In the genomic region with DNA sequence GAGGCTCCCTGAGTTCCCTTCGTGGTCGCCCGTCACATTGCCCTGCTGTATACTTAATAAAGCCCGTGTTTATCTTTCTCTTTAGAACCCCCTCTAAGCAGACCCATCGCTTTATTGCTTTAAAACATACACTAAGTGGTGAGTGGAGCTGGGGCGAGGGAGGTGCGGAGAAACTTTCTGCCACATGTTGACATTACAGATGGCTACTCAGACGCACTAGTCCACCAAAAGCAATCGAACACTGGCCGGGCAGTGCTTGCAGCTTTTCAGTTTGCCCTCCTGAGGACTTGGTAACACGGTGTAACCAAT, we compare ENCODE assay signal across 18 cellular contexts. TPM values are rescaled to one million over a fixed set of nuclear protein-coding genes. Genes with fewer than 3 reads are reported as not detected.
A peak's percentile ranks its signal among the peaks of the same experiment; 100 is the strongest.
DNase-seq lines count a peak whose midpoint lies in the region; ATAC-seq and TF ChIP-seq lines count a peak whose summit lies in the region.
"Had no signal": no experiment of that assay in that cellular context is flagged by ENCODE, and none has a peak within 500 bp of the region (broad histone marks: within the 10 kb centered on the region; RNA-seq: fewer than 3 reads in every experiment).

No MANE protein-coding gene starts in this region.

- H3K9me3 ChIP-seq in NT2/D1 (ENCODE audit: insufficient read depth, low read length) = no peaks in the 10 kb centered on the region
- H3K9me3 ChIP-seq in lower lobe of right lung = no peaks in the 10 kb centered on the region
- H3K9me3 ChIP-seq in thoracic aorta = no peaks in the 10 kb centered on the region
- no peaks in the 10 kb centered on the region for H3K9me3 ChIP-seq in body of pancreas
- H3K9me3 ChIP-seq: spleen had no signal

- H3K4me1 ChIP-seq in NT2/D1 (ENCODE audit: insufficient read depth, insufficient read length) = no peaks in the 10 kb centered on the region
- peaks cover 21% of the 10 kb centered on the region for H3K4me1 ChIP-seq in lower lobe of right lung
- H3K4me1 ChIP-seq in thoracic aorta (ENCODE audit: control insufficient read depth in 1 of 2, low read depth in 2 of 2) = peaks cover 0 to 24% of the 10 kb centered on the region in 2 donors
- peaks cover 21% of the 10 kb centered on the region for H3K4me1 ChIP-seq in body of pancreas

- H3K36me3 Mint-ChIP-seq in dendritic cell treated with granulocyte-macrophage colony-stimulating factor and Interleukin-4, amounts not matched to agents 40 ng/mL and 50 ng/mL, for 4 days (ENCODE audit: low read depth) = no peaks in the 10 kb centered on the region
- H3K36me3 Mint-ChIP-seq: memory B cell had no signal

- H3K4me1 Mint-ChIP-seq in dendritic cell treated with granulocyte-macrophage colony-stimulating factor and Interleukin-4, amounts not matched to agents 40 ng/mL and 50 ng/mL, for 4 days (ENCODE audit: low read depth) = peaks cover 31% of the 10 kb centered on the region
- H3K4me1 Mint-ChIP-seq: memory B cell had no signal

- no peak overlapping the region for H3K27ac Mint-ChIP-seq in dendritic cell treated with granulocyte-macrophage colony-stimulating factor and Interleukin-4, amounts not matched to agents 40 ng/mL and 50 ng/mL, for 4 days
- H3K27ac Mint-ChIP-seq: memory B cell had no signal

- H3K36me3 ChIP-seq in NT2/D1 (ENCODE audit: insufficient read depth, insufficient read length, low read length) (no peaks in the 10 kb centered on the region), lower lobe of right lung (no peaks in the 10 kb centered on the region), thoracic aorta (no peaks in the 10 kb centered on the region), body of pancreas (replicated peaks in 1 of 2; ENCODE audit: insufficient read depth in 1 of 2, low read depth in 2 of 2) (no peaks in the 10 kb centered on the region)
- H3K36me3 ChIP-seq: spleen had no signal

- no peaks in the 10 kb centered on the region for H3K9me3 Mint-ChIP-seq in dendritic cell treated with granulocyte-macrophage colony-stimulating factor and Interleukin-4, amounts not matched to agents 40 ng/mL and 50 ng/mL, for 4 days
- H3K9me3 Mint-ChIP-seq: memory B cell had no signal

- no peak for TF ChIP-seq CTCF in lower lobe of right lung (IDR thresholded peaks at IDR 0.05)
- TF ChIP-seq CTCF in thoracic aorta (IDR thresholded peaks at IDR 0.05) = no peak
- no peak for TF ChIP-seq CTCF in body of pancreas (IDR thresholded peaks at IDR 0.05)

- ATAC-seq in lower lobe of right lung (peak in 1 of 2 donors; percentile 35), thoracic aorta (ENCODE audit: insufficient number of reproducible peaks, low FRiP score, low read depth) (no peak), body of pancreas (no peak), HG02870 (IDR thresholded peaks at IDR 0.05; ENCODE audit: unreplicated experiment) (no peak), HG02610 (IDR thresholded peaks at IDR 0.05; ENCODE audit: unreplicated experiment) (no peak)

- H3K27me3 ChIP-seq in NT2/D1 (ENCODE audit: insufficient read depth, insufficient read length) (peaks cover 50% of the 10 kb centered on the region), lower lobe of right lung (ENCODE audit: low read depth) (peaks cover 19% of the 10 kb centered on the region), thoracic aorta (replicated peaks; ENCODE audit: insufficient read depth) (no peaks in the 10 kb centered on the region), body of pancreas (peaks cover 0 to 12% of the 10 kb centered on the region in 2 donors)

- peak overlapping the region; percentile 60 for H3K27ac ChIP-seq in lower lobe of right lung
- H3K27ac ChIP-seq in thoracic aorta = no peak overlapping the region
- no peak overlapping the region for H3K27ac ChIP-seq in body of pancreas
- H3K27ac ChIP-seq: KMS-11, spleen had no signal

- WGBS in body of pancreas, 2 donors = 34 to 37% methylated on average over 11 of the region's 11 CpGs

- peaks cover 72% of the 10 kb centered on the region for H3K27me3 Mint-ChIP-seq in dendritic cell treated with granulocyte-macrophage colony-stimulating factor and Interleukin-4, amounts not matched to agents 40 ng/mL and 50 ng/mL, for 4 days

- peak overlapping the region; percentile 56 for H3K4me3 ChIP-seq in NT2/D1 (ENCODE audit: insufficient read length, low read depth)
- peak overlapping the region; percentile 64 for H3K4me3 ChIP-seq in lower lobe of right lung
- H3K4me3 ChIP-seq in thoracic aorta = peak overlapping the region; percentile 68
- H3K4me3 ChIP-seq in body of pancreas = no peak overlapping the region

- intact Hi-C loops in dendritic cell treated with granulocyte-macrophage colony-stimulating factor and Interleukin-4, amounts not matched to agents 40 ng/mL and 50 ng/mL, for 4 days (cut with micrococcal nuclease) = no loop called here
- intact Hi-C loops in lower lobe of right lung (cut with DNase I) = no loop called here
- intact Hi-C loops in body of pancreas (cut with DNase I) = no loop called here

- DNase-seq in NT2/D1 (ENCODE audit: low read depth, low spot score) (no peak), lower lobe of right lung (no peak), thoracic aorta (ENCODE audit: low spot score) (no peak), body of pancreas (no peak)
- DNase-seq: activated CD4-positive, alpha-beta T cell treated with anti-CD3 and anti-CD28 coated beads, Interleukin-2, amount 50 U/mL, for 1 hour; activated T-cell treated with anti-CD3 and anti-CD28 coated beads, Interleukin-2, amount 50 U/mL, for 1 hour; EL; NCI-H1105 treated with DMSO at 0.1 percent for 48 hours; NCI-H226; SHP77 treated with DMSO at 0.1 percent for 48 hours; spleen; stimulated activated naive CD4-positive, alpha-beta T cell treated with Interleukin-2 at 50 U/mL for 16 hours; T1000 had no signal

- H3K4me3 Mint-ChIP-seq in dendritic cell treated with granulocyte-macrophage colony-stimulating factor and Interleukin-4, amounts not matched to agents 40 ng/mL and 50 ng/mL, for 4 days = peak overlapping the region; percentile 86
- H3K4me3 Mint-ChIP-seq: memory B cell had no signal

- TF ChIP-seq POLR2A in body of pancreas (IDR thresholded peaks at IDR 0.05) = no peak

- H3K9ac ChIP-seq in NT2/D1 (ENCODE audit: insufficient read length, low read depth) = peak overlapping the region; percentile 26
- H3K9ac ChIP-seq: KMS-11 had no signal

RNA-seq across cellular contexts. Expression of a gene that starts 0.9 kb away (rescaled TPM):
- 79.2 TPM for total RNA-seq in lower lobe of right lung
- total RNA-seq in thoracic aorta = 10 to 100 TPM; 19.3 to 21.3 TPM
- total RNA-seq in body of pancreas = 1 to 10 TPM; 3.6 to 4.2 TPM

Comparison
In these comparisons a context has a peak if more than half of its experiments do, and no peak if none do; other contexts are left out.
1. H3K4me3 ChIP-seq: peak in NT2/D1 (single experiment), lower lobe of right lung (single experiment) and thoracic aorta (single experiment); none in body of pancreas (0 of 2).